In the genomic region with DNA sequence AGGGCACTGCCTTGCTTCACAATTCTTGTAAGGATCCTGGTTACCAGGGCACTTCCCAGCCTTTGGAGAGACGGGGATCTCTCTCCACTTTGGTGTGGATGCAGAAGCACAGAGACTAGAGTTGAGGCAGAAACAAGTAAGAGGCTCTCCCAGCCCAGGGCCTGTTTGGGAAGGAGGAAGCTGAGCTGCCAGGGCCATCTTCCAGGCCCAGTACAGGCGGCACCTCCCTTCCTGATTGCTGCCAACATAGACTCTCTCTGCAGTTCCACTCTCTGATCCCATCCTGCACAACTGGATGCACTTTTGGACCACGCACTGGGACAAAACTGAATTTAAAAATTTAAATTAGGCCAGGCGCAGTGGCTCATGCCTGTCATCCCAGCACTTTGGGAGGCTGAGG, we compare ENCODE assay signal across 1 cellular context.
TF ChIP-seq lines count a peak whose summit lies in the region.

No MANE protein-coding gene starts in this region.

TF ChIP-seq in HepG2, 621 proteins besides CTCF, POLR2A, EP300 and RAD21 (continued from another document):
- TF ChIP-seq, protein P1, sequence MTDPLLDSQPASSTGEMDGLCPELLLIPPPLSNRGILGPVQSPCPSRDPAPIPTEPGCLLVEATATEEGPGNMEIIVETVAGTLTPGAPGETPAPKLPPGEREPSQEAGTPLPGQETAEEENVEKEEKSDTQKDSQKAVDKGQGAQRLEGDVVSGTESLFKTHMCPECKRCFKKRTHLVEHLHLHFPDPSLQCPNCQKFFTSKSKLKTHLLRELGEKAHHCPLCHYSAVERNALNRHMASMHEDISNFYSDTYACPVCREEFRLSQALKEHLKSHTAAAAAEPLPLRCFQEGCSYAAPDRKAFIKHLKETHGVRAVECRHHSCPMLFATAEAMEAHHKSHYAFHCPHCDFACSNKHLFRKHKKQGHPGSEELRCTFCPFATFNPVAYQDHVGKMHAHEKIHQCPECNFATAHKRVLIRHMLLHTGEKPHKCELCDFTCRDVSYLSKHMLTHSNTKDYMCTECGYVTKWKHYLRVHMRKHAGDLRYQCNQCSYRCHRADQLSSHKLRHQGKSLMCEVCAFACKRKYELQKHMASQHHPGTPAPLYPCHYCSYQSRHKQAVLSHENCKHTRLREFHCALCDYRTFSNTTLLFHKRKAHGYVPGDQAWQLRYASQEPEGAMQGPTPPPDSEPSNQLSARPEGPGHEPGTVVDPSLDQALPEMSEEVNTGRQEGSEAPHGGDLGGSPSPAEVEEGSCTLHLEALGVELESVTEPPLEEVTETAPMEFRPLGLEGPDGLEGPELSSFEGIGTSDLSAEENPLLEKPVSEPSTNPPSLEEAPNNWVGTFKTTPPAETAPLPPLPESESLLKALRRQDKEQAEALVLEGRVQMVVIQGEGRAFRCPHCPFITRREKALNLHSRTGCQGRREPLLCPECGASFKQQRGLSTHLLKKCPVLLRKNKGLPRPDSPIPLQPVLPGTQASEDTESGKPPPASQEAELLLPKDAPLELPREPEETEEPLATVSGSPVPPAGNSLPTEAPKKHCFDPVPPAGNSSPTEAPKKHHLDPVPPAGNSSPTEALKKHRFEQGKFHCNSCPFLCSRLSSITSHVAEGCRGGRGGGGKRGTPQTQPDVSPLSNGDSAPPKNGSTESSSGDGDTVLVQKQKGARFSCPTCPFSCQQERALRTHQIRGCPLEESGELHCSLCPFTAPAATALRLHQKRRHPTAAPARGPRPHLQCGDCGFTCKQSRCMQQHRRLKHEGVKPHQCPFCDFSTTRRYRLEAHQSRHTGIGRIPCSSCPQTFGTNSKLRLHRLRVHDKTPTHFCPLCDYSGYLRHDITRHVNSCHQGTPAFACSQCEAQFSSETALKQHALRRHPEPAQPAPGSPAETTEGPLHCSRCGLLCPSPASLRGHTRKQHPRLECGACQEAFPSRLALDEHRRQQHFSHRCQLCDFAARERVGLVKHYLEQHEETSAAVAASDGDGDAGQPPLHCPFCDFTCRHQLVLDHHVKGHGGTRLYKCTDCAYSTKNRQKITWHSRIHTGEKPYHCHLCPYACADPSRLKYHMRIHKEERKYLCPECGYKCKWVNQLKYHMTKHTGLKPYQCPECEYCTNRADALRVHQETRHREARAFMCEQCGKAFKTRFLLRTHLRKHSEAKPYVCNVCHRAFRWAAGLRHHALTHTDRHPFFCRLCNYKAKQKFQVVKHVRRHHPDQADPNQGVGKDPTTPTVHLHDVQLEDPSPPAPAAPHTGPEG (CRISPR knock-in tag; IDR thresholded peaks at IDR 0.05), result no peak
